1 cellular context compared by ENCODE assay signal in the genomic region with DNA sequence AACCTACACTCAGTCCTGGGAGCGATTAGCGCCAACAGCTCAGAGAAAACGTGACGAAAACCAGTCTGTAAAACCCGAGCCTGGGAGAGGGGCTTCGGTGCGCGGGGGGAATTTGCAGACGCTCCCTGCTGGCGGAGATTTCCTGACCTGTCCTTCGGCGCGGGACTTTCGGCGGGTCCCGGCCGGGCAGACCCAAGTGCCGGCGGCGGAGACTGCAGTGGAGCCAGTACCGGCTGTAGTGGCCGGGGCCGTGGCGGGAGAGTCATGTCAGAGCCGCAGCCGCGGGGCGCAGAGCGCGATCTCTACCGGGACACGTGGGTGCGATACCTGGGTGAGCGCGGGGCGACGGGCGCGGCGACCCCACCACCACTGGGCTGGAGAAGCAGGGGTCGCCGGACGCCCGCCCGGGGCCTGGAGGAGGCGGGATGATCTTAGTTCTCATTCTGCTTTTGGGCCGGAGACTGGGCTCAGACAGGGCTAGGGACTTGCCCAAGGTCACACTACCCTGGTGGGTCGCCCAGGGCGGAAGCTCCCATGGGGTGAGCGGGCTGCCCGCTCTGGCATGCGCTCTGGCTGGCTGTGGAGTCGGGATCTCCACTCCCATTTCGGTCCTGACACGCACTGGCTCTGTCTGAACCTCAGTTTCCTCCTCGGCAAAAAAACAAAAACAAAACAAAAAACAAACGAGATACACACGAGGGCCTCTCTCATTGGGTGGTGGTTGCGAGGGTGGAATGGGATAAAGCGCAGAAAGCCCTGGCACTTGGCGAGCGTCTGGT.
TF ChIP-seq lines count a peak whose summit lies in the region.

A gene with protein sequence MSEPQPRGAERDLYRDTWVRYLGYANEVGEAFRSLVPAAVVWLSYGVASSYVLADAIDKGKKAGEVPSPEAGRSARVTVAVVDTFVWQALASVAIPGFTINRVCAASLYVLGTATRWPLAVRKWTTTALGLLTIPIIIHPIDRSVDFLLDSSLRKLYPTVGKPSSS (plus strand): TSS at position 153 of the 779 bp plus-strand sequence. CDS start 112 bp downstream, at position 265.

TF ChIP-seq in GM12878, 131 proteins besides CTCF, POLR2A, EP300 and RAD21 (continued from another document and continues in another):
- TF ChIP-seq, protein P1, sequence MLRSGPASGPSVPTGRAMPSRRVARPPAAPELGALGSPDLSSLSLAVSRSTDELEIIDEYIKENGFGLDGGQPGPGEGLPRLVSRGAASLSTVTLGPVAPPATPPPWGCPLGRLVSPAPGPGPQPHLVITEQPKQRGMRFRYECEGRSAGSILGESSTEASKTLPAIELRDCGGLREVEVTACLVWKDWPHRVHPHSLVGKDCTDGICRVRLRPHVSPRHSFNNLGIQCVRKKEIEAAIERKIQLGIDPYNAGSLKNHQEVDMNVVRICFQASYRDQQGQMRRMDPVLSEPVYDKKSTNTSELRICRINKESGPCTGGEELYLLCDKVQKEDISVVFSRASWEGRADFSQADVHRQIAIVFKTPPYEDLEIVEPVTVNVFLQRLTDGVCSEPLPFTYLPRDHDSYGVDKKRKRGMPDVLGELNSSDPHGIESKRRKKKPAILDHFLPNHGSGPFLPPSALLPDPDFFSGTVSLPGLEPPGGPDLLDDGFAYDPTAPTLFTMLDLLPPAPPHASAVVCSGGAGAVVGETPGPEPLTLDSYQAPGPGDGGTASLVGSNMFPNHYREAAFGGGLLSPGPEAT (IDR thresholded peaks at IDR 0.05; ENCODE audit: low read depth) = peak; percentile 39; the same call in 1 of the 2 replicates
- TF ChIP-seq NRF1 (conservative IDR thresholded peaks at IDR 0.05; ENCODE audit: low read depth, low read length) = no peak
- TF ChIP-seq, protein P2, sequence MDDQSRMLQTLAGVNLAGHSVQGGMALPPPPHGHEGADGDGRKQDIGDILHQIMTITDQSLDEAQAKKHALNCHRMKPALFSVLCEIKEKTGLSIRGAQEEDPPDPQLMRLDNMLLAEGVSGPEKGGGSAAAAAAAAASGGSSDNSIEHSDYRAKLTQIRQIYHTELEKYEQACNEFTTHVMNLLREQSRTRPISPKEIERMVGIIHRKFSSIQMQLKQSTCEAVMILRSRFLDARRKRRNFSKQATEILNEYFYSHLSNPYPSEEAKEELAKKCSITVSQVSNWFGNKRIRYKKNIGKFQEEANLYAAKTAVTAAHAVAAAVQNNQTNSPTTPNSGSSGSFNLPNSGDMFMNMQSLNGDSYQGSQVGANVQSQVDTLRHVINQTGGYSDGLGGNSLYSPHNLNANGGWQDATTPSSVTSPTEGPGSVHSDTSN (IDR thresholded peaks at IDR 0.05; ENCODE audit: insufficient replicate concordance, low read depth, low read length) = no peak
- no peak for TF ChIP-seq EED (IDR thresholded peaks at IDR 0.05; ENCODE audit: low read depth)
- TF ChIP-seq, protein P3, sequence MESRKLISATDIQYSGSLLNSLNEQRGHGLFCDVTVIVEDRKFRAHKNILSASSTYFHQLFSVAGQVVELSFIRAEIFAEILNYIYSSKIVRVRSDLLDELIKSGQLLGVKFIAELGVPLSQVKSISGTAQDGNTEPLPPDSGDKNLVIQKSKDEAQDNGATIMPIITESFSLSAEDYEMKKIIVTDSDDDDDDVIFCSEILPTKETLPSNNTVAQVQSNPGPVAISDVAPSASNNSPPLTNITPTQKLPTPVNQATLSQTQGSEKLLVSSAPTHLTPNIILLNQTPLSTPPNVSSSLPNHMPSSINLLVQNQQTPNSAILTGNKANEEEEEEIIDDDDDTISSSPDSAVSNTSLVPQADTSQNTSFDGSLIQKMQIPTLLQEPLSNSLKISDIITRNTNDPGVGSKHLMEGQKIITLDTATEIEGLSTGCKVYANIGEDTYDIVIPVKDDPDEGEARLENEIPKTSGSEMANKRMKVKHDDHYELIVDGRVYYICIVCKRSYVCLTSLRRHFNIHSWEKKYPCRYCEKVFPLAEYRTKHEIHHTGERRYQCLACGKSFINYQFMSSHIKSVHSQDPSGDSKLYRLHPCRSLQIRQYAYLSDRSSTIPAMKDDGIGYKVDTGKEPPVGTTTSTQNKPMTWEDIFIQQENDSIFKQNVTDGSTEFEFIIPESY (IDR thresholded peaks at IDR 0.05) = no peak
- no peak for TF ChIP-seq NBN (IDR thresholded peaks at IDR 0.05)
- no peak for TF ChIP-seq HCFC1 (IDR thresholded peaks at IDR 0.05; ENCODE audit: low read length)
- TF ChIP-seq SREBF1 (IDR thresholded peaks at IDR 0.05; ENCODE audit: low read length) = no peak
- TF ChIP-seq ZBED1 (IDR thresholded peaks at IDR 0.05; ENCODE audit: borderline replicate concordance) = no peak
- TF ChIP-seq ZZZ3 (IDR thresholded peaks at IDR 0.05; ENCODE audit: control insufficient read depth, insufficient read length, low read depth) = no peak
- no peak for TF ChIP-seq LARP7 (IDR thresholded peaks at IDR 0.05)
- TF ChIP-seq IKZF2 (IDR thresholded peaks at IDR 0.05) = no peak
- TF ChIP-seq RBBP5 (conservative IDR thresholded peaks at IDR 0.05) = no peak
- TF ChIP-seq PAX8 (IDR thresholded peaks at IDR 0.05) = no peak
- TF ChIP-seq RB1 (IDR thresholded peaks at IDR 0.05; ENCODE audit: borderline replicate concordance) = peak; percentile 78; the same call in 1 of the 2 replicates
- no peak for TF ChIP-seq ZNF622 (IDR thresholded peaks at IDR 0.05)
- no peak for TF ChIP-seq SIX5 (IDR thresholded peaks at IDR 0.05; ENCODE audit: low read depth, low read length, severe bottlenecking)
- TF ChIP-seq ZNF274 (IDR thresholded peaks at IDR 0.05; ENCODE audit: insufficient read depth, insufficient read length) = no peak
- no peak for TF ChIP-seq CHD1 (IDR thresholded peaks at IDR 0.05; ENCODE audit: low read depth, low read length)
- no peak for TF ChIP-seq NR2C2 (IDR thresholded peaks at IDR 0.05; ENCODE audit: borderline replicate concordance, control insufficient read depth, insufficient read length, low read depth)
- no peak for TF ChIP-seq PAX5 (IDR thresholded peaks at IDR 0.05; ENCODE audit: borderline replicate concordance, low read depth, low read length)
- TF ChIP-seq IKZF1 (conservative IDR thresholded peaks at IDR 0.05) = 0 out of 2 replicates have a peak, but pooled peaks have one; percentile 21
- 0 out of 2 replicates have a peak, but pooled peaks have one; percentile 8 for TF ChIP-seq ELK1 (IDR thresholded peaks at IDR 0.05; ENCODE audit: low read depth, low read length)
- no peak for TF ChIP-seq FOXM1 (IDR thresholded peaks at IDR 0.05; ENCODE audit: low read depth, low read length)
- no peak for TF ChIP-seq TBL1XR1 (IDR thresholded peaks at IDR 0.05; ENCODE audit: low read depth, low read length)
- no peak for TF ChIP-seq TCF12 (IDR thresholded peaks at IDR 0.05; ENCODE audit: low read depth, low read length)
- TF ChIP-seq, protein P4, sequence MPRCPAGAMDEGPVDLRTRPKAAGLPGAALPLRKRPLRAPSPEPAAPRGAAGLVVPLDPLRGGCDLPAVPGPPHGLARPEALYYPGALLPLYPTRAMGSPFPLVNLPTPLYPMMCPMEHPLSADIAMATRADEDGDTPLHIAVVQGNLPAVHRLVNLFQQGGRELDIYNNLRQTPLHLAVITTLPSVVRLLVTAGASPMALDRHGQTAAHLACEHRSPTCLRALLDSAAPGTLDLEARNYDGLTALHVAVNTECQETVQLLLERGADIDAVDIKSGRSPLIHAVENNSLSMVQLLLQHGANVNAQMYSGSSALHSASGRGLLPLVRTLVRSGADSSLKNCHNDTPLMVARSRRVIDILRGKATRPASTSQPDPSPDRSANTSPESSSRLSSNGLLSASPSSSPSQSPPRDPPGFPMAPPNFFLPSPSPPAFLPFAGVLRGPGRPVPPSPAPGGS (IDR thresholded peaks at IDR 0.05; ENCODE audit: borderline replicate concordance, insufficient read depth, low read depth, low read length, poor library complexity, severe bottlenecking) = no peak
- no peak; the same call in 1 of the 2 replicates for TF ChIP-seq DPF2 (IDR thresholded peaks at IDR 0.05)
- no peak for TF ChIP-seq SUZ12 (IDR thresholded peaks at IDR 0.05; ENCODE audit: unreplicated experiment)
- TF ChIP-seq HDAC2 (IDR thresholded peaks at IDR 0.05) = no peak
- TF ChIP-seq, protein P5, sequence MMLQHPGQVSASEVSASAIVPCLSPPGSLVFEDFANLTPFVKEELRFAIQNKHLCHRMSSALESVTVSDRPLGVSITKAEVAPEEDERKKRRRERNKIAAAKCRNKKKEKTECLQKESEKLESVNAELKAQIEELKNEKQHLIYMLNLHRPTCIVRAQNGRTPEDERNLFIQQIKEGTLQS (IDR thresholded peaks at IDR 0.05; ENCODE audit: borderline replicate concordance, extremely low read depth, low read depth, low read length) = no peak
- TF ChIP-seq STAT3 (IDR thresholded peaks at IDR 0.05; ENCODE audit: low read depth, low read length) = no peak
- no peak for TF ChIP-seq E4F1 (IDR thresholded peaks at IDR 0.05; ENCODE audit: borderline replicate concordance, partially characterized antibody)
- no peak for TF ChIP-seq SUPT20H (IDR thresholded peaks at IDR 0.05; ENCODE audit: borderline replicate concordance, control insufficient read depth, low read depth, low read length)
- TF ChIP-seq USF2 (IDR thresholded peaks at IDR 0.05; ENCODE audit: borderline replicate concordance, low read depth, low read length) = no peak
- TF ChIP-seq RAD51 (IDR thresholded peaks at IDR 0.05) = no peak
- no peak for TF ChIP-seq SIN3A (IDR thresholded peaks at IDR 0.05; ENCODE audit: low read depth, low read length)
- TF ChIP-seq CEBPZ (IDR thresholded peaks at IDR 0.05; ENCODE audit: low read depth, low read length) = no peak
- TF ChIP-seq EGR1 (IDR thresholded peaks at IDR 0.05; ENCODE audit: borderline replicate concordance in 1 of 2, low read depth in 2 of 2, low read length in 2 of 2) = no peak
- TF ChIP-seq MEF2B (IDR thresholded peaks at IDR 0.05; ENCODE audit: partially characterized antibody, poor library complexity, severe bottlenecking) = peak; percentile 30
- TF ChIP-seq MTA3 (IDR thresholded peaks at IDR 0.05; ENCODE audit: borderline replicate concordance, low read length) = no peak
- no peak; the same call in 1 of the 2 replicates for TF ChIP-seq SMARCA5 (IDR thresholded peaks at IDR 0.05)
- no peak for TF ChIP-seq YBX1 (IDR thresholded peaks at IDR 0.05)
- 0 out of 2 replicates have a peak, but pooled peaks have one; percentile 13 for TF ChIP-seq TCF3 (IDR thresholded peaks at IDR 0.05; ENCODE audit: borderline replicate concordance, insufficient read depth, low read depth, low read length)
- TF ChIP-seq GABPA (IDR thresholded peaks at IDR 0.05; ENCODE audit: low read depth) = no peak
- TF ChIP-seq JUND (IDR thresholded peaks at IDR 0.05; ENCODE audit: low read depth, low read length) = no peak
- TF ChIP-seq POLR2AphosphoS5 (IDR thresholded peaks at IDR 0.05; ENCODE audit: low read length) = no peak
- no peak for TF ChIP-seq NFXL1 (IDR thresholded peaks at IDR 0.05; ENCODE audit: borderline replicate concordance)
